Comparison of ENCODE assay signal across 1 cellular context in the genomic region with DNA sequence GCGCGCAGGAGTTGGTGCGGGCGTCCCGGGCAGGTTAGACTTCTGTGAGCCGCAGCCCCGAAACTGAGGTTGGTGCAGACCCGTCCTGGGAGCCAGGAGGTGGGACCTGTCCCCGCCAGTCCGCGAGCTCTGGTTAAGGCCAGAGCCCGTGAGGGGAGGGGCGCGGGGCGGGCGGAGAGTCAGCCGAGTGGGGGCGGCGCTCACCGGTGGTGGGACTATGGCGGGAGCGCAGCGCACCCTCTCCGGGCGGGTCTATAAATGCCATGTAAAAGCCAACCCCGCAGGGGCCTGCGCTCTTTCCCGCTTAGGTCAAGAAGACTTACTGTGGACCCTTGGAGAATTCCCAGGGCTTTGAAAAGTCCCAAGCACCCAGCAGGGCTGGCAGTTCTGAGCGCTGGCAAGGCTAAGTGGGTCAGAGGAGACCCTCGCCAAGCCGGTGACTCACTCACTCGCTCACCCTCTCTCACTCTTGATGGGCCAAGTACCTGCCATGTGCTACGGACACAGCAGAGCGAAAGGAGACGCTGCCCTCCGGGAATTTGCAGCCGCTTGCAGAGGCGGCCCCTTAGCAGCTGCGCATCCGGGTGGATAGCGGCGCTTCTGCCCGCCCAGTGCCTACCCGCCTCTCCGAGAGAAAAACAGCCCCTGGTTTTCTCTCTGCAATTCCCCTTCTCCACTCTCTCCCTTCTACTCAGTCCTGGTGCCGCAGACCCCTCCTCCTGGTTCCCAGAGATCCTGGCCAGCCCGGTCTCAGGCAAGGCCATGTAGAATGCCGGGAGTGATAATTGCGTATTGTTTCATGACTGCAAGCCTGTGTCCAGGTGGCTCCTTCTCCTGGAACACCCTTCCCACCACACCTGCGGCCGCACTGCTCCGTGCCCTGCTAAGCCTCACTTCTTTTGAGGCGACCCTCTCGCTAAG.
TF ChIP-seq lines count a peak whose summit lies in the region.

A gene (minus strand): TSS at position 110 of the 921 bp plus-strand sequence. CDS start 19,607 bp downstream, outside the sequence.

TF ChIP-seq in WTC11, 78 proteins besides CTCF, POLR2A, EP300 and RAD21 (continued from another document):
- 0 out of 2 replicates have a peak, but pooled peaks have one; percentile 14 for TF ChIP-seq CREM (CRISPR knock-in tag; IDR thresholded peaks at IDR 0.05)
- TF ChIP-seq, protein P1, sequence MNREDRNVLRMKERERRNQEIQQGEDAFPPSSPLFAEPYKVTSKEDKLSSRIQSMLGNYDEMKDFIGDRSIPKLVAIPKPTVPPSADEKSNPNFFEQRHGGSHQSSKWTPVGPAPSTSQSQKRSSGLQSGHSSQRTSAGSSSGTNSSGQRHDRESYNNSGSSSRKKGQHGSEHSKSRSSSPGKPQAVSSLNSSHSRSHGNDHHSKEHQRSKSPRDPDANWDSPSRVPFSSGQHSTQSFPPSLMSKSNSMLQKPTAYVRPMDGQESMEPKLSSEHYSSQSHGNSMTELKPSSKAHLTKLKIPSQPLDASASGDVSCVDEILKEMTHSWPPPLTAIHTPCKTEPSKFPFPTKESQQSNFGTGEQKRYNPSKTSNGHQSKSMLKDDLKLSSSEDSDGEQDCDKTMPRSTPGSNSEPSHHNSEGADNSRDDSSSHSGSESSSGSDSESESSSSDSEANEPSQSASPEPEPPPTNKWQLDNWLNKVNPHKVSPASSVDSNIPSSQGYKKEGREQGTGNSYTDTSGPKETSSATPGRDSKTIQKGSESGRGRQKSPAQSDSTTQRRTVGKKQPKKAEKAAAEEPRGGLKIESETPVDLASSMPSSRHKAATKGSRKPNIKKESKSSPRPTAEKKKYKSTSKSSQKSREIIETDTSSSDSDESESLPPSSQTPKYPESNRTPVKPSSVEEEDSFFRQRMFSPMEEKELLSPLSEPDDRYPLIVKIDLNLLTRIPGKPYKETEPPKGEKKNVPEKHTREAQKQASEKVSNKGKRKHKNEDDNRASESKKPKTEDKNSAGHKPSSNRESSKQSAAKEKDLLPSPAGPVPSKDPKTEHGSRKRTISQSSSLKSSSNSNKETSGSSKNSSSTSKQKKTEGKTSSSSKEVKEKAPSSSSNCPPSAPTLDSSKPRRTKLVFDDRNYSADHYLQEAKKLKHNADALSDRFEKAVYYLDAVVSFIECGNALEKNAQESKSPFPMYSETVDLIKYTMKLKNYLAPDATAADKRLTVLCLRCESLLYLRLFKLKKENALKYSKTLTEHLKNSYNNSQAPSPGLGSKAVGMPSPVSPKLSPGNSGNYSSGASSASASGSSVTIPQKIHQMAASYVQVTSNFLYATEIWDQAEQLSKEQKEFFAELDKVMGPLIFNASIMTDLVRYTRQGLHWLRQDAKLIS (CRISPR knock-in tag; IDR thresholded peaks at IDR 0.05; ENCODE audit: borderline replicate concordance): no peak
- TF ChIP-seq, protein P2, sequence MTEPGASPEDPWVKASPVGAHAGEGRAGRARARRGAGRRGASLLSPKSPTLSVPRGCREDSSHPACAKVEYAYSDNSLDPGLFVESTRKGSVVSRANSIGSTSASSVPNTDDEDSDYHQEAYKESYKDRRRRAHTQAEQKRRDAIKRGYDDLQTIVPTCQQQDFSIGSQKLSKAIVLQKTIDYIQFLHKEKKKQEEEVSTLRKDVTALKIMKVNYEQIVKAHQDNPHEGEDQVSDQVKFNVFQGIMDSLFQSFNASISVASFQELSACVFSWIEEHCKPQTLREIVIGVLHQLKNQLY (CRISPR knock-in tag; IDR thresholded peaks at IDR 0.05): no peak
- TF ChIP-seq, protein P3, sequence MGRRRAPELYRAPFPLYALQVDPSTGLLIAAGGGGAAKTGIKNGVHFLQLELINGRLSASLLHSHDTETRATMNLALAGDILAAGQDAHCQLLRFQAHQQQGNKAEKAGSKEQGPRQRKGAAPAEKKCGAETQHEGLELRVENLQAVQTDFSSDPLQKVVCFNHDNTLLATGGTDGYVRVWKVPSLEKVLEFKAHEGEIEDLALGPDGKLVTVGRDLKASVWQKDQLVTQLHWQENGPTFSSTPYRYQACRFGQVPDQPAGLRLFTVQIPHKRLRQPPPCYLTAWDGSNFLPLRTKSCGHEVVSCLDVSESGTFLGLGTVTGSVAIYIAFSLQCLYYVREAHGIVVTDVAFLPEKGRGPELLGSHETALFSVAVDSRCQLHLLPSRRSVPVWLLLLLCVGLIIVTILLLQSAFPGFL (CRISPR knock-in tag; IDR thresholded peaks at IDR 0.05; ENCODE audit: borderline replicate concordance): no peak
- TF ChIP-seq, protein P4, sequence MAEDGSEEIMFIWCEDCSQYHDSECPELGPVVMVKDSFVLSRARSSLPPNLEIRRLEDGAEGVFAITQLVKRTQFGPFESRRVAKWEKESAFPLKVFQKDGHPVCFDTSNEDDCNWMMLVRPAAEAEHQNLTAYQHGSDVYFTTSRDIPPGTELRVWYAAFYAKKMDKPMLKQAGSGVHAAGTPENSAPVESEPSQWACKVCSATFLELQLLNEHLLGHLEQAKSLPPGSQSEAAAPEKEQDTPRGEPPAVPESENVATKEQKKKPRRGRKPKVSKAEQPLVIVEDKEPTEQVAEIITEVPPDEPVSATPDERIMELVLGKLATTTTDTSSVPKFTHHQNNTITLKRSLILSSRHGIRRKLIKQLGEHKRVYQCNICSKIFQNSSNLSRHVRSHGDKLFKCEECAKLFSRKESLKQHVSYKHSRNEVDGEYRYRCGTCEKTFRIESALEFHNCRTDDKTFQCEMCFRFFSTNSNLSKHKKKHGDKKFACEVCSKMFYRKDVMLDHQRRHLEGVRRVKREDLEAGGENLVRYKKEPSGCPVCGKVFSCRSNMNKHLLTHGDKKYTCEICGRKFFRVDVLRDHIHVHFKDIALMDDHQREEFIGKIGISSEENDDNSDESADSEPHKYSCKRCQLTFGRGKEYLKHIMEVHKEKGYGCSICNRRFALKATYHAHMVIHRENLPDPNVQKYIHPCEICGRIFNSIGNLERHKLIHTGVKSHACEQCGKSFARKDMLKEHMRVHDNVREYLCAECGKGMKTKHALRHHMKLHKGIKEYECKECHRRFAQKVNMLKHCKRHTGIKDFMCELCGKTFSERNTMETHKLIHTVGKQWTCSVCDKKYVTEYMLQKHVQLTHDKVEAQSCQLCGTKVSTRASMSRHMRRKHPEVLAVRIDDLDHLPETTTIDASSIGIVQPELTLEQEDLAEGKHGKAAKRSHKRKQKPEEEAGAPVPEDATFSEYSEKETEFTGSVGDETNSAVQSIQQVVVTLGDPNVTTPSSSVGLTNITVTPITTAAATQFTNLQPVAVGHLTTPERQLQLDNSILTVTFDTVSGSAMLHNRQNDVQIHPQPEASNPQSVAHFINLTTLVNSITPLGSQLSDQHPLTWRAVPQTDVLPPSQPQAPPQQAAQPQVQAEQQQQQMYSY (CRISPR knock-in tag; IDR thresholded peaks at IDR 0.05): no peak
